Comparison of ENCODE assay signal across 22 cellular contexts in the genomic region with DNA sequence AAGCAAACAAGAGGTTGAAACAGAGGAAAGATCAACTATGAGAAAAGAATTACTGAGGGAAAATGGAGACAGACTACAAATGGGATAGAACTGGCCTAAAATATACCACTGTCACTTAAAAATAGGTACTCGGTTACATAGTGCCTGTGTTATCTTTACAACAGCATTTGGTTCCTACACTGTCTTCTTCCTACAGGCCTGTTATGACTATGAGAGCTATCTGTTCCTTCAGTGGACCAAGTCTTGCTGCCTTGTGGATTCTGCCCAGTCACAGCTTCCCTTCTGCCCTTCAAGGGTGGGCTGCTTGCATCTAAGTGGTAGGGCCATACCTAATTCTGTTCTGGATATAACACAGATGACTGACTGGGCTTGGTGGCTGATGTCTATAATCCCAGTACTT. TPM values are rescaled to one million over a fixed set of nuclear protein-coding genes. Genes with fewer than 3 reads are reported as not detected.
DNase-seq lines count a peak whose midpoint lies in the region; ATAC-seq lines count a peak whose summit lies in the region.
"Had no signal": no experiment of that assay in that cellular context is flagged by ENCODE, and none has a peak within 500 bp of the region (broad histone marks: within the 10 kb centered on the region; RNA-seq: fewer than 3 reads in every experiment).

No MANE protein-coding gene starts in this region.

- H3K27me3 ChIP-seq in CD8-positive, alpha-beta memory T cell (ENCODE audit: insufficient read depth, low read length, poor library complexity, severe bottlenecking), result no peaks in the 10 kb centered on the region
- H3K27me3 ChIP-seq: BLaER1 had no signal

- H3K4me1 Mint-ChIP-seq in activated T-cell treated with anti-CD3 and anti-CD28 coated beads, Interleukin-2, amount 50 U/mL, for 24 hours (ENCODE audit: low read depth), result peaks cover 82% of the 10 kb centered on the region
- H3K4me1 Mint-ChIP-seq in CD8-positive, alpha-beta memory T cell, result peaks cover 76 to 93% (median 92%) of the 10 kb centered on the region in 3 donors
- peaks cover 45 to 69% of the 10 kb centered on the region in 2 donors for H3K4me1 Mint-ChIP-seq in effector memory CD8-positive, alpha-beta T cell (ENCODE audit: low read depth in 2 of 2)

- H3K27me3 Mint-ChIP-seq in activated T-cell treated with anti-CD3 and anti-CD28 coated beads, Interleukin-2, amount 50 U/mL, for 24 hours, result no peaks in the 10 kb centered on the region
- peaks cover 0 to 1% of the 10 kb centered on the region in 2 donors for H3K27me3 Mint-ChIP-seq in CD8-positive, alpha-beta memory T cell
- H3K27me3 Mint-ChIP-seq in effector memory CD8-positive, alpha-beta T cell, result no peaks in the 10 kb centered on the region

- H3K36me3 ChIP-seq in CD8-positive, alpha-beta memory T cell (ENCODE audit: insufficient read depth, low read length), result no peaks in the 10 kb centered on the region
- H3K36me3 ChIP-seq: BLaER1 had no signal

- POLR2A ChIA-PET in CD8-positive, alpha-beta memory T cell (lab: Charles Lee), result no interaction called here

- peak overlapping the region; percentile 30 for H3K27ac Mint-ChIP-seq in activated T-cell treated with anti-CD3 and anti-CD28 coated beads, Interleukin-2, amount 50 U/mL, for 24 hours
- peak overlapping the region; percentile 2 to 82 (median 51) for H3K27ac Mint-ChIP-seq in CD8-positive, alpha-beta memory T cell
- peak overlapping the region; percentile 83 to 84 for H3K27ac Mint-ChIP-seq in effector memory CD8-positive, alpha-beta T cell

- H3K36me3 Mint-ChIP-seq in activated T-cell treated with anti-CD3 and anti-CD28 coated beads, Interleukin-2, amount 50 U/mL, for 24 hours (ENCODE audit: low read depth), result no peaks in the 10 kb centered on the region
- H3K36me3 Mint-ChIP-seq in CD8-positive, alpha-beta memory T cell, result peaks cover 0 to 3% (median 0%) of the 10 kb centered on the region in 3 donors
- H3K36me3 Mint-ChIP-seq in effector memory CD8-positive, alpha-beta T cell (ENCODE audit: insufficient read depth), result no peaks in the 10 kb centered on the region

- peaks cover 69% of the 10 kb centered on the region for H3K4me1 ChIP-seq in CD8-positive, alpha-beta memory T cell (ENCODE audit: insufficient read depth, low read length)

- H3K27ac ChIP-seq in CD8-positive, alpha-beta memory T cell (ENCODE audit: low read depth, low read length), result no peak overlapping the region
- H3K27ac ChIP-seq: BLaER1, RWPE1 had no signal

- CTCF ChIA-PET in CD8-positive, alpha-beta memory T cell (lab: Charles Lee), result interaction anchor here (0.8 to 1.3 kb wide), 4 partner anchors 11 to 180 kb away, joined by 3 to 5 read pairs (median 4); a partner anchor contains a TSS

- H3K9me3 ChIP-seq in CD8-positive, alpha-beta memory T cell (ENCODE audit: low read length), result no peaks in the 10 kb centered on the region
- H3K9me3 ChIP-seq: BLaER1 had no signal

- DNase-seq in activated T-cell treated with anti-CD3 and anti-CD28 coated beads, Interleukin-2, amount 50 U/mL, for 24 hours, result no peak
- DNase-seq in activated T-cell treated with anti-CD3 and anti-CD28 coated beads, Interleukin-2, amount 50 U/mL, for 1 hour, result no peak
- DNase-seq in CD8-positive, alpha-beta memory T cell, result no peak
- no peak for DNase-seq in effector memory CD8-positive, alpha-beta T cell
- DNase-seq in Ammon's horn (ENCODE audit: low spot score) (no peak), NCI-H82 treated with DMSO at 0.1 percent for 48 hours (lab: John Stamatoyannopoulos, UW; ENCODE audit: unreplicated experiment) (no peak)
- DNase-seq: Calu3, DMS79 treated with DMSO at 0.1 percent for 48 hours, Karpas-422, NCI-H1092, NCI-H1417 treated with DMSO at 0.1 percent for 48 hours, NCI-H1694 treated with DMSO at 0.1 percent for 48 hours, NCI-H2081, NCI-H2227 treated with DMSO at 0.1 percent for 48 hours, NCI-H526 treated with DMSO at 0.1 percent for 48 hours, SHP77 had no signal

- no peak overlapping the region for H3K4me3 Mint-ChIP-seq in activated T-cell treated with anti-CD3 and anti-CD28 coated beads, Interleukin-2, amount 50 U/mL, for 24 hours
- no peak overlapping the region for H3K4me3 Mint-ChIP-seq in CD8-positive, alpha-beta memory T cell
- no peak overlapping the region for H3K4me3 Mint-ChIP-seq in effector memory CD8-positive, alpha-beta T cell

- no peak overlapping the region for H3K4me3 ChIP-seq in CD8-positive, alpha-beta memory T cell (ENCODE audit: low read length)
- H3K4me3 ChIP-seq: BLaER1 had no signal

- no peaks in the 10 kb centered on the region for H3K9me3 Mint-ChIP-seq in activated T-cell treated with anti-CD3 and anti-CD28 coated beads, Interleukin-2, amount 50 U/mL, for 24 hours
- H3K9me3 Mint-ChIP-seq in CD8-positive, alpha-beta memory T cell, result no peaks in the 10 kb centered on the region
- no peaks in the 10 kb centered on the region for H3K9me3 Mint-ChIP-seq in effector memory CD8-positive, alpha-beta T cell

- no peak for ATAC-seq in effector memory CD8-positive, alpha-beta T cell (replicated peaks)
- no peak for ATAC-seq in HG02759 (IDR thresholded peaks at IDR 0.05; ENCODE audit: unreplicated experiment)
- ATAC-seq: HCT116, HepG2, Panc1 had no signal

RNA-seq across cellular contexts. Expression of a gene that starts 13.8 kb away (rescaled TPM):
- 10 to 100 TPM; 55.1 to 56.6 TPM for total RNA-seq in CD8-positive, alpha-beta memory T cell
- 110 TPM for polyA plus RNA-seq in CD8-positive, alpha-beta memory T cell

Comparison
In these comparisons a context has a peak if more than half of its experiments do, and no peak if none do; other contexts are left out.
1. H3K27ac Mint-ChIP-seq: peak in every context shown above with its lines; median percentile 84 in effector memory CD8-positive, alpha-beta T cell; 51 in CD8-positive, alpha-beta memory T cell; 30 in activated T-cell treated with anti-CD3 and anti-CD28 coated beads, Interleukin-2, amount 50 U/mL, for 24 hours.